Comparison of ENCODE assay signal across 12 cellular contexts in the genomic region with DNA sequence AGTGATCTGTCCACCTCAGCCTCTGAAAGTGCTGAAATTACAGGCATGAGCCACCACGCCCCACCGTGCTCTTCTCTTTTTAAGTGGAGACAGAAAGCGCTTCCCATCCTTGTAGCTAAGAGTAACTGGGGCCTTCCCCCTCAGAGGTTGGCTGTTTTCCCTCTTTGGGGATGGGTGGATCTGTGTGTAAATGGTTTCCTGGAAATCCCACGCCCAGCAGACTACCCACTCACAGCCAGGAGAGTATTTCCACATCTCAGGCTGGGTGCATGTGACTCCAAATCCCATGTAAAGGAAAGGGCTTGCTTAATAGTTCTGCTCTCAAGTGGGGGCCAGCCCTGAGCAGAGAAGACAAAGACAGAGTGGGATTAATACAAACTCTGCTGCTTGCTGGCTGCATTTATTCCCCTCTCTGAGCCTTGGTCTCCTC. TPM values are rescaled to one million over a fixed set of nuclear protein-coding genes. Genes with fewer than 3 reads are reported as not detected.
DNase-seq lines count a peak whose midpoint lies in the region; ATAC-seq and TF ChIP-seq lines count a peak whose summit lies in the region.
"Had no signal": no experiment of that assay in that cellular context is flagged by ENCODE, and none has a peak within 500 bp of the region (broad histone marks: within the 10 kb centered on the region; RNA-seq: fewer than 3 reads in every experiment).

No MANE protein-coding gene starts in this region.

- intact Hi-C loops in lower lobe of right lung (cut with DNase I) (no loop called here), tibial artery (cut with DNase I; ENCODE audit: low total_unique reads) (no loop called here)

- 44 to 51% methylated on average over 4 of the region's 4 CpGs for WGBS in esophagus, 2 donors

- no peaks in the 10 kb centered on the region for H3K27me3 ChIP-seq in esophagus (ENCODE audit: control insufficient read depth in 1 of 2, insufficient read depth in 2 of 2, low read length in 2 of 2)
- no peaks in the 10 kb centered on the region for H3K27me3 ChIP-seq in lower lobe of right lung (ENCODE audit: low read depth)
- no peaks in the 10 kb centered on the region for H3K27me3 ChIP-seq in tibial artery

- H3K4me3 ChIP-seq in HEK293 (ENCODE audit: low read depth, low read length) (no peak overlapping the region), esophagus (ENCODE audit: low read depth in 1 of 2, low read length in 2 of 2) (no peak overlapping the region), lower lobe of right lung (peak overlapping the region; percentile 37), tibial artery (no peak overlapping the region)

- TF ChIP-seq CTCF in HEK293 (tag by site-specific recombination; IDR thresholded peaks at IDR 0.05): no peak
- no peak for TF ChIP-seq CTCF in lower lobe of right lung (IDR thresholded peaks at IDR 0.05)
- no peak for TF ChIP-seq CTCF in tibial artery (IDR thresholded peaks at IDR 0.05)

- DNase-seq in lower lobe of right lung (peak; percentile 80), tibial artery (peak; percentile 91 to 93), DMS79 (lab: John Stamatoyannopoulos, UW) (no peak), cerebellar nuclear complex (lab: John Stamatoyannopoulos, UW) (no peak)
- DNase-seq: DMS79 treated with DMSO at 0.1 percent for 48 hours, occipital lobe, RPMI8226 had no signal

- H3K36me3 ChIP-seq in HEK293 (ENCODE audit: control insufficient read depth in 2 of 2, insufficient read depth in 1 of 2, low read length in 2 of 2) (peaks cover 0 to 28% of the 10 kb centered on the region in 2 experiments; a peak in 1 of 3 replicates), esophagus (ENCODE audit: control insufficient read depth in 2 of 2, insufficient read depth in 2 of 2, low read length in 1 of 2) (peaks cover 0 to 6% of the 10 kb centered on the region in 2 donors), lower lobe of right lung (peaks cover 37% of the 10 kb centered on the region), tibial artery (peaks cover 0 to 35% (median 21%) of the 10 kb centered on the region in 3 donors)

- H3K9me3 ChIP-seq in HEK293 (ENCODE audit: control insufficient read depth, insufficient read depth, low read depth, low read length): no peaks in the 10 kb centered on the region
- H3K9me3 ChIP-seq in esophagus (ENCODE audit: control insufficient read depth in 2 of 2, insufficient read depth in 1 of 2, low read depth in 1 of 2, low read length in 1 of 2): no peaks in the 10 kb centered on the region
- no peaks in the 10 kb centered on the region for H3K9me3 ChIP-seq in lower lobe of right lung
- no peaks in the 10 kb centered on the region for H3K9me3 ChIP-seq in tibial artery

- POLR2A ChIA-PET in HEK293 (lab: Yijun Ruan, JAX): interaction anchor here (1.5 kb wide), 1 partner anchor 100 kb away, joined by 4 read pairs; a partner anchor contains a TSS

- CTCF ChIA-PET in HEK293 (lab: Yijun Ruan, JAX): no interaction called here

- no peaks in the 10 kb centered on the region for H3K4me1 ChIP-seq in HEK293 (ENCODE audit: control insufficient read depth, insufficient read depth, low read length)
- H3K4me1 ChIP-seq in esophagus (ENCODE audit: control insufficient read depth in 2 of 2, insufficient read depth in 2 of 2, low read length in 1 of 2): peaks cover 0 to 2% of the 10 kb centered on the region in 2 donors
- H3K4me1 ChIP-seq in lower lobe of right lung: peaks cover 12% of the 10 kb centered on the region
- peaks cover 0 to 3% (median 0%) of the 10 kb centered on the region in 4 donors for H3K4me1 ChIP-seq in tibial artery

- no peak overlapping the region for H3K27ac ChIP-seq in HEK293 (ENCODE audit: extremely low read depth, low read depth, low read length)
- H3K27ac ChIP-seq in esophagus (ENCODE audit: low read depth in 2 of 2, low read length in 1 of 2): peak overlapping the region; percentile 55 to 73
- H3K27ac ChIP-seq in lower lobe of right lung: peak overlapping the region; percentile 71
- H3K27ac ChIP-seq in tibial artery: no peak overlapping the region

- peak; percentile 95 for ATAC-seq in lower lobe of right lung
- no peak for ATAC-seq in HG02610 (IDR thresholded peaks at IDR 0.05; ENCODE audit: unreplicated experiment)
- no peak for ATAC-seq in HG02763 (IDR thresholded peaks at IDR 0.05; ENCODE audit: unreplicated experiment)

TF ChIP-seq in HEK293, 187 proteins besides CTCF, POLR2A, EP300 and RAD21:
- TF ChIP-seq, protein P1, sequence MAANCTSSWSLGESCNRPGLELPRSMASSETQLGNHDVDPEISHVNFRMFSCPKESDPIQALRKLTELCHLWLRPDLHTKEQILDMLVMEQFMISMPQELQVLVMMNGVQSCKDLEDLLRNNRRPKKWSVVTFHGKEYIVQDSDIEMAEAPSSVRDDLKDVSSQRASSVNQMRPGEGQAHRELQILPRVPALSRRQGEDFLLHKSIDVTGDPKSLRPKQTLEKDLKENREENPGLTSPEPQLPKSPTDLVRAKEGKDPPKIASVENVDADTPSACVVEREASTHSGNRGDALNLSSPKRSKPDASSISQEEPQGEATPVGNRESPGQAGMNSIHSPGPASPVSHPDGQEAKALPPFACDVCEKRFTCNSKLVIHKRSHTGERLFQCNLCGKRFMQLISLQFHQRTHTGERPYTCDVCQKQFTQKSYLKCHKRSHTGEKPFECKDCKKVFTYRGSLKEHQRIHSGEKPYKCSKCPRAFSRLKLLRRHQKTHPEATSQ (tag by site-specific recombination; IDR thresholded peaks at IDR 0.05): no peak
- TF ChIP-seq ZNF10 (tag by site-specific recombination; IDR thresholded peaks at IDR 0.05) (no peak), EGR2 (tag by site-specific recombination; IDR thresholded peaks at IDR 0.05; ENCODE audit: low read depth) (peak; percentile 49; the same call in 1 of the 2 replicates), ZNF654 (tag by site-specific recombination; IDR thresholded peaks at IDR 0.05; ENCODE audit: low read depth) (no peak), ZFHX2 (tag by site-specific recombination; conservative IDR thresholded peaks at IDR 0.05) (peak; percentile 62)
- TF ChIP-seq, protein P2, sequence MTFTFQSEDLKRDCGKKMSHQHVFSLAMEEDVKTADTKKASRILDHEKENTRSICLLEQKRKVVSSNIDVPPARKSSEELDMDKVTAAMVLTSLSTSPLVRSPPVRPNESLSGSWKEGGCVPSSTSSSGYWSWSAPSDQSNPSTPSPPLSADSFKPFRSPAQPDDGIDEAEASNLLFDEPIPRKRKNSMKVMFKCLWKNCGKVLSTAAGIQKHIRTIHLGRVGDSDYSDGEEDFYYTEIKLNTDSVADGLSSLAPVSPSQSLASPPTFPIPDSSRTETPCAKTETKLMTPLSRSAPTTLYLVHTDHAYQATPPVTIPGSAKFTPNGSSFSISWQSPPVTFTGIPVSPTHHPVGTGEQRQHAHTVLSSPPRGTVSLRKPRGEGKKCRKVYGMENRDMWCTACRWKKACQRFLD (tag by site-specific recombination; IDR thresholded peaks at IDR 0.05): no peak

RNA-seq across cellular contexts. Expression of a gene that starts 19.6 kb away (rescaled TPM):
- polyA plus RNA-seq in esophagus: 10 to 100 TPM; 22.0 to 37.7 TPM
- total RNA-seq in lower lobe of right lung: 41.9 TPM

RNA-seq across cellular contexts. Expression of a gene that starts 39.9 kb away (rescaled TPM):
- polyA plus RNA-seq in esophagus: 10 to 100 TPM; 32.0 to 32.8 TPM
- total RNA-seq in lower lobe of right lung: 34.5 TPM
- total RNA-seq: activated T-helper 1 cell treated with anti-CD3 and anti-CD28 coated beads, Interleukin-12 subunit alpha, Interleukin-12 subunit beta, Interleukin-2, Interleukin-4 antibody, amounts not matched to agents 30 ng/mL and 10 ng/mL and 1 ng/mL, durations not matched to agents 14 hours and 24 hours and 36 hours had no signal

Comparison
In these comparisons a context has a peak if more than half of its experiments do, and no peak if none do; other contexts are left out.
1. H3K27ac ChIP-seq: peak in esophagus (2 of 2) and lower lobe of right lung (single experiment); none in HEK293 (single experiment) and tibial artery (0 of 2).
2. ATAC-seq: peak in lower lobe of right lung (2 of 2); none in HG02610 (single experiment) and HG02763 (single experiment).
3. DNase-seq: peak in lower lobe of right lung (single experiment) and tibial artery (2 of 2); none in DMS79 (single experiment) and cerebellar nuclear complex (0 of 2).